1 cellular context compared by ENCODE assay signal in genomic region chr17:39014795-39015545, GRCh38.
A peak's percentile ranks its signal among the peaks of the same experiment; 100 is the strongest.
TF ChIP-seq lines count a peak whose summit lies in the region.

No MANE protein-coding gene starts in this region.

TF ChIP-seq in IMR-90, 13 proteins besides CTCF, POLR2A, EP300 and RAD21:
- TF ChIP-seq ELK1 (IDR thresholded peaks at IDR 0.05; ENCODE audit: borderline replicate concordance, low read depth, low read length) (no peak), CEBPB (IDR thresholded peaks at IDR 0.05; ENCODE audit: low read depth, low read length) (peak; percentile 27; the same call in 1 of the 2 replicates)
